1 cellular context compared by ENCODE assay signal in genomic region chr7:150849204-150849775, GRCh38.
TF ChIP-seq lines count a peak whose summit lies in the region.

No MANE protein-coding gene starts in this region.

TF ChIP-seq in GM23338, 12 proteins besides CTCF, POLR2A, EP300 and RAD21:
- TF ChIP-seq REST (IDR thresholded peaks at IDR 0.05; ENCODE audit: unreplicated experiment) (no peak), NANOG (IDR thresholded peaks at IDR 0.05; ENCODE audit: borderline replicate concordance) (no peak), EZH2phosphoT487 (IDR thresholded peaks at IDR 0.05; ENCODE audit: unreplicated experiment) (no peak), ZNF462 (CRISPR knock-in tag; IDR thresholded peaks at IDR 0.05) (no peak), CREB1 (CRISPR knock-in tag; IDR thresholded peaks at IDR 0.05; ENCODE audit: low read depth) (no peak), ZNF331 (CRISPR knock-in tag; IDR thresholded peaks at IDR 0.05; ENCODE audit: low read depth) (no peak), ZNF114 (CRISPR knock-in tag; IDR thresholded peaks at IDR 0.05) (no peak), EZH2 (IDR thresholded peaks at IDR 0.05; ENCODE audit: low read depth, unreplicated experiment) (no peak), JUNB (IDR thresholded peaks at IDR 0.05; ENCODE audit: unreplicated experiment) (no peak)
TF ChIP-seq in GM23338: peak in this region for 0.
